9 cellular contexts compared by ENCODE assay signal in genomic region chr5:147935032-147935431, GRCh38. TPM values are rescaled to one million over a fixed set of nuclear protein-coding genes. Genes with fewer than 3 reads are reported as not detected.
DNase-seq lines count a peak whose midpoint lies in the region; ATAC-seq lines count a peak whose summit lies in the region.
"Had no signal": no experiment of that assay in that cellular context is flagged by ENCODE, and none has a peak within 500 bp of the region (broad histone marks: within the 10 kb centered on the region; RNA-seq: fewer than 3 reads in every experiment).

No MANE protein-coding gene starts in this region.

- intact Hi-C loops in activated naive CD4-positive, alpha-beta T cell treated with anti-CD3 and anti-CD28 coated beads for 36 hours (cut with micrococcal nuclease), result loop anchor here (1.0 to 10.0 kb wide), 2 partner anchors 48 to 310 kb away; no protein-coding TSS in a partner anchor

- no peak overlapping the region for H3K4me3 Mint-ChIP-seq in activated naive CD4-positive, alpha-beta T cell treated with anti-CD3 and anti-CD28 coated beads for 36 hours
- H3K4me3 Mint-ChIP-seq: stimulated activated naive CD8-positive, alpha-beta T cell treated with anti-CD3 and anti-CD28 coated beads, Interleukin-15, Interleukin-2, amounts not matched to agents 100 ng/mL and 50 ng/mL, for 24 hours had no signal

- no peak overlapping the region for H3K27ac Mint-ChIP-seq in activated naive CD4-positive, alpha-beta T cell treated with anti-CD3 and anti-CD28 coated beads for 36 hours
- H3K27ac Mint-ChIP-seq: stimulated activated naive CD8-positive, alpha-beta T cell treated with anti-CD3 and anti-CD28 coated beads, Interleukin-15, Interleukin-2, amounts not matched to agents 100 ng/mL and 50 ng/mL, for 24 hours had no signal

- H3K9me3 Mint-ChIP-seq in activated naive CD4-positive, alpha-beta T cell treated with anti-CD3 and anti-CD28 coated beads for 36 hours, result peaks cover 2% of the 10 kb centered on the region
- H3K9me3 Mint-ChIP-seq: stimulated activated naive CD8-positive, alpha-beta T cell treated with anti-CD3 and anti-CD28 coated beads, Interleukin-15, Interleukin-2, amounts not matched to agents 100 ng/mL and 50 ng/mL, for 24 hours had no signal

- DNase-seq in DMS114 treated with DMSO at 0.1 percent for 48 hours (lab: John Stamatoyannopoulos, UW; ENCODE audit: unreplicated experiment) (peak; percentile 24), NAMALWA (ENCODE audit: low spot score) (peak; percentile 19), amniotic epithelial cell (ENCODE audit: low read depth) (peak; percentile 66), iPS-NIHi11 (ENCODE audit: low spot score) (peak; percentile 28), germinal center (ENCODE audit: low spot score) (no peak)
- no peak for DNase-seq in stimulated activated CD4-positive, alpha-beta T cell treated with anti-CD3 and anti-CD28 coated beads, Interleukin-15, amount 100 ng/mL, for 24 hours
- DNase-seq in activated naive CD4-positive, alpha-beta T cell treated with anti-CD3 and anti-CD28 coated beads for 36 hours, result no peak

- ATAC-seq in GM18498 (IDR thresholded peaks at IDR 0.05; ENCODE audit: unreplicated experiment), result no peak

- no peaks in the 10 kb centered on the region for H3K4me1 Mint-ChIP-seq in activated naive CD4-positive, alpha-beta T cell treated with anti-CD3 and anti-CD28 coated beads for 36 hours (ENCODE audit: low read depth)

- no peaks in the 10 kb centered on the region for H3K36me3 Mint-ChIP-seq in activated naive CD4-positive, alpha-beta T cell treated with anti-CD3 and anti-CD28 coated beads for 36 hours (ENCODE audit: low read depth)

- CTCF ChIA-PET in activated naive CD4-positive, alpha-beta T cell treated with anti-CD3 and anti-CD28 coated beads for 36 hours (lab: Charles Lee), result interaction anchor here (0.6 kb wide), 1 partner anchor 25 kb away, joined by 3 read pairs; no protein-coding TSS in a partner anchor

- no peaks in the 10 kb centered on the region for H3K27me3 Mint-ChIP-seq in activated naive CD4-positive, alpha-beta T cell treated with anti-CD3 and anti-CD28 coated beads for 36 hours (ENCODE audit: low read depth)

RNA-seq across cellular contexts. Expression of gene C5orf46, which starts 28.7 kb away (rescaled TPM):
- not detected for total RNA-seq in activated naive CD4-positive, alpha-beta T cell treated with anti-CD3 and anti-CD28 coated beads for 36 hours

RNA-seq across cellular contexts. Expression of gene SCGB3A2, which starts 56.5 kb away (rescaled TPM):
- not detected for total RNA-seq in activated naive CD4-positive, alpha-beta T cell treated with anti-CD3 and anti-CD28 coated beads for 36 hours

Comparison
In these comparisons a context has a peak if more than half of its experiments do, and no peak if none do; other contexts are left out.
1. DNase-seq: peak in DMS114 treated with DMSO at 0.1 percent for 48 hours (single experiment), NAMALWA (single experiment), amniotic epithelial cell (single experiment) and iPS-NIHi11 (single experiment); none in germinal center (single experiment), stimulated activated CD4-positive, alpha-beta T cell treated with anti-CD3 and anti-CD28 coated beads, Interleukin-15, amount 100 ng/mL, for 24 hours (single experiment) and activated naive CD4-positive, alpha-beta T cell treated with anti-CD3 and anti-CD28 coated beads for 36 hours (single experiment).